Comparison of ENCODE assay signal across 1 cellular context in the genomic region with DNA sequence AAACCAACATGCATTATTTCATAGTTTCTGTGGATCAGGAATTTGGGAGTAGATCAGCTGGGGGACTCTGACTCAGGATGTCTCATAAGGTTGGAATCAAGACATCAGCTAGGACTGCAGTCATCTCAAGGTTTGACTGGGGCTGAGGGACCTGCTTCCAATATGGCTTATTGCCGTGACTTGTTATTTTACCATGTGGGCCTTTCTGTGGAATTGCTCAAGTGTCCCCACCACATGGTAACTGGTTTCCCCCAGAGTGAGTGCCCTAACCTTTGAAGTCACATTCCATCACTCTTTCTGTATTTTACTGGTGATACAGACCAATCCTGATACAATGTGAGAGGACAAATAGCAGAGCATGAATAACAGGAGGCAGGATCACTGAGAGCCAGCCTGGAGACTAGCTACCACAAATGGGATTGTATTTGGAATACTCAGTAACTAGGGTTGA.
TF ChIP-seq lines count a peak whose summit lies in the region.

No MANE protein-coding gene starts in this region.

TF ChIP-seq in IMR-90, 13 proteins besides CTCF, POLR2A, EP300 and RAD21:
- TF ChIP-seq CEBPB (IDR thresholded peaks at IDR 0.05; ENCODE audit: low read depth, low read length): peak; percentile 15; the same call in 1 of the 2 replicates
- TF ChIP-seq, protein P1, sequence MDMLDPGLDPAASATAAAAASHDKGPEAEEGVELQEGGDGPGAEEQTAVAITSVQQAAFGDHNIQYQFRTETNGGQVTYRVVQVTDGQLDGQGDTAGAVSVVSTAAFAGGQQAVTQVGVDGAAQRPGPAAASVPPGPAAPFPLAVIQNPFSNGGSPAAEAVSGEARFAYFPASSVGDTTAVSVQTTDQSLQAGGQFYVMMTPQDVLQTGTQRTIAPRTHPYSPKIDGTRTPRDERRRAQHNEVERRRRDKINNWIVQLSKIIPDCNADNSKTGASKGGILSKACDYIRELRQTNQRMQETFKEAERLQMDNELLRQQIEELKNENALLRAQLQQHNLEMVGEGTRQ (IDR thresholded peaks at IDR 0.05; ENCODE audit: low read depth, low read length): no peak; the same call in 1 of the 2 replicates
- no peak for TF ChIP-seq RFX5 (IDR thresholded peaks at IDR 0.05; ENCODE audit: low read depth, low read length)
